ENCODE assay signal across 28 cellular contexts in genomic region chr2:26938399-26938798, GRCh38.
"Had no signal": no experiment of that assay in that cellular context is flagged by ENCODE, and none has a peak within 500 bp of the region (broad histone marks: within the 10 kb centered on the region; RNA-seq: fewer than 3 reads in every experiment).

No MANE protein-coding gene starts in this region.

- H3K9me3 ChIP-seq: body of pancreas, esophagus squamous epithelium, gastroesophageal sphincter, lower lobe of right lung, testis, uterus had no signal

- ATAC-seq: activated CD4-positive, CD25-positive, alpha-beta regulatory T cell treated with anti-CD3 and anti-CD28 coated beads, Interleukin-2, amount 50 U/mL, for 24 hours; activated CD8-positive, alpha-beta memory T cell treated with anti-CD3 and anti-CD28 coated beads, Interleukin-2, amount 10 ng/mL, durations not matched to agents 7 days and 5 days; activated CD8-positive, alpha-beta T cell treated with anti-CD3 and anti-CD28 coated beads for 36 hours; activated naive CD8-positive, alpha-beta T cell treated with anti-CD3 and anti-CD28 coated beads, Interleukin-2, amount 50 U/mL, for 24 hours; body of pancreas; gastroesophageal sphincter; lower lobe of right lung; sciatic nerve had no signal

- H3K27me3 ChIP-seq: dorsolateral prefrontal cortex, testis, uterus had no signal

- H3K4me1 ChIP-seq: body of pancreas, esophagus squamous epithelium, gastroesophageal sphincter, lower lobe of right lung, testis, uterus had no signal

- H3K27ac ChIP-seq: body of pancreas, cardiac muscle cell, esophagus squamous epithelium, gastroesophageal sphincter, lower lobe of right lung, testis, uterus, VCaP had no signal

- H3K36me3 ChIP-seq: cardiac muscle cell, esophagus squamous epithelium, gastroesophageal sphincter, lower lobe of right lung, uterus had no signal

- H3K4me3 ChIP-seq: body of pancreas, cardiac muscle cell, dorsolateral prefrontal cortex, esophagus squamous epithelium, gastroesophageal sphincter, lower lobe of right lung, testis, uterus had no signal

- DNase-seq: activated CD4-positive, alpha-beta T cell treated with anti-CD3 and anti-CD28 coated beads, Interleukin-2, amount 10 ng/mL, durations not matched to agents 24 days and 14 days; activated CD8-positive, alpha-beta memory T cell treated with anti-CD3 and anti-CD28 coated beads, Interleukin-2, amount 10 ng/mL, durations not matched to agents 7 days and 5 days; activated CD8-positive, alpha-beta T cell treated with anti-CD3 and anti-CD28 coated beads for 36 hours; activated gamma-delta T cell; activated naive CD4-positive, alpha-beta T cell treated with anti-CD3 and anti-CD28 coated beads, Interleukin-2, amount 50 U/mL, for 16 hours; activated naive CD8-positive, alpha-beta T cell treated with anti-CD3 and anti-CD28 coated beads, Interleukin-2, amount 50 U/mL, for 24 hours; activated T-cell treated with anti-CD3 and anti-CD28 coated beads for 4 hours; body of pancreas; dorsolateral prefrontal cortex; endodermal cell; esophagus squamous epithelium; lower lobe of right lung; mesendoderm; naive B cell; occipital lobe; small intestine; stimulated activated CD4-positive, alpha-beta T cell treated with anti-CD3 and anti-CD28 coated beads, Interleukin-15, amount 100 ng/mL, for 24 hours; stimulated activated CD8-positive, alpha-beta memory T cell treated with anti-CD3 and anti-CD28 coated beads, Interleukin-4, amount 100 ng/mL, for 48 hours; stimulated activated naive CD4-positive, alpha-beta T cell; T-helper 9 cell; testis; trophoblast cell; uterus had no signal
